ENCODE assay signal across 34 cellular contexts in genomic region chr17:51560398-51560797, GRCh38.
"Had no signal": no experiment of that assay in that cellular context is flagged by ENCODE, and none has a peak within 500 bp of the region (broad histone marks: within the 10 kb centered on the region; RNA-seq: fewer than 3 reads in every experiment).

No MANE protein-coding gene starts in this region.

- DNase-seq: Karpas-422, Kasumi-1, MG63, MM.1S, MV-4-11, NCI-H1048, NCI-H1092, NCI-H1092 treated with DMSO at 0.1 percent for 48 hours, NCI-H1105, NCI-H1105 treated with DMSO at 0.1 percent for 48 hours, NCI-H1417, NCI-H1417 treated with DMSO at 0.1 percent for 48 hours, NCI-H1436, NCI-H1436 treated with DMSO at 0.1 percent for 48 hours, NCI-H146, NCI-H1694, NCI-H1694 treated with DMSO at 0.1 percent for 48 hours, NCI-H187, NCI-H187 treated with DMSO at 0.1 percent for 48 hours, NCI-H1930, NCI-H2029, NCI-H2029 treated with DMSO at 0.1 percent for 48 hours, NCI-H2081, NCI-H2081 treated with DMSO at 0.1 percent for 48 hours, NCI-H2107, NCI-H2171, NCI-H2171 treated with DMSO at 0.1 percent for 48 hours, NCI-H2227 treated with DMSO at 0.1 percent for 48 hours, NCI-H226, NCI-H345, NCI-H446, NCI-H446 treated with DMSO at 0.1 percent for 48 hours, NCI-H510A, NCI-H510A treated with DMSO at 0.1 percent for 48 hours had no signal

- H3K9me3 ChIP-seq: MG63 had no signal

- H3K4me3 ChIP-seq: MG63 had no signal

- H3K27me3 ChIP-seq: MG63 had no signal

- H3K36me3 ChIP-seq: MG63 had no signal
